ENCODE assay signal across 8 cellular contexts in genomic region chr11:73141031-73141308, GRCh38. TPM values are rescaled to one million over a fixed set of nuclear protein-coding genes. Genes with fewer than 3 reads are reported as not detected.
DNase-seq lines count a peak whose midpoint lies in the region; ATAC-seq and TF ChIP-seq lines count a peak whose summit lies in the region.

No MANE protein-coding gene starts in this region.

- H3K4me3 ChIP-seq in esophagus (ENCODE audit: low read depth in 1 of 2, low read length in 2 of 2), result peak overlapping the region; percentile 88 to 98
- peak overlapping the region; percentile 81 to 94 for H3K4me3 ChIP-seq in neutrophil (ENCODE audit: low read depth in 1 of 2, low read length in 1 of 2)

- no peaks in the 10 kb centered on the region for H3K27me3 Mint-ChIP-seq in activated CD4-positive, alpha-beta T cell treated with anti-CD3 and anti-CD28 coated beads, Interleukin-2, amount 10 ng/mL, durations not matched to agents 7 days and 5 days

- POLR2A ChIA-PET in activated CD4-positive, alpha-beta T cell treated with anti-CD3 and anti-CD28 coated beads, Interleukin-2, amount 10 ng/mL, durations not matched to agents 7 days and 5 days (lab: Charles Lee), result no interaction called here

- WGBS in esophagus, 2 donors, result 0 to 2% methylated on average over 17 of the region's 17 CpGs

- H3K27me3 ChIP-seq in esophagus (ENCODE audit: control insufficient read depth in 1 of 2, insufficient read depth in 2 of 2, low read length in 2 of 2) (no peaks in the 10 kb centered on the region), neutrophil (no peaks in the 10 kb centered on the region)

- H3K27ac Mint-ChIP-seq in activated CD4-positive, alpha-beta T cell treated with anti-CD3 and anti-CD28 coated beads, Interleukin-2, amount 10 ng/mL, durations not matched to agents 7 days and 5 days, result peak overlapping the region; percentile 94

- peaks cover 56% of the 10 kb centered on the region for H3K4me1 Mint-ChIP-seq in activated CD4-positive, alpha-beta T cell treated with anti-CD3 and anti-CD28 coated beads, Interleukin-2, amount 10 ng/mL, durations not matched to agents 7 days and 5 days

- H3K4me3 Mint-ChIP-seq in activated CD4-positive, alpha-beta T cell treated with anti-CD3 and anti-CD28 coated beads, Interleukin-2, amount 10 ng/mL, durations not matched to agents 7 days and 5 days, result peak overlapping the region; percentile 97

- H3K9me3 Mint-ChIP-seq in activated CD4-positive, alpha-beta T cell treated with anti-CD3 and anti-CD28 coated beads, Interleukin-2, amount 10 ng/mL, durations not matched to agents 7 days and 5 days, result no peaks in the 10 kb centered on the region

- H3K27ac ChIP-seq in esophagus (ENCODE audit: low read depth in 2 of 2, low read length in 1 of 2), result peak overlapping the region; percentile 80 to 93
- peak overlapping the region; percentile 99 for H3K27ac ChIP-seq in neutrophil

- intact Hi-C loops in Right ventricle myocardium superior (cut with DNase I) (loop anchor here (10.0 kb wide), 1 partner anchor 216 kb away; no protein-coding TSS in a partner anchor), Right ventricle myocardium inferior (cut with DNase I) (loop anchor here (2.0 to 5.0 kb wide), 2 partner anchors 214 to 308 kb away; no protein-coding TSS in a partner anchor)

- H3K36me3 Mint-ChIP-seq in activated CD4-positive, alpha-beta T cell treated with anti-CD3 and anti-CD28 coated beads, Interleukin-2, amount 10 ng/mL, durations not matched to agents 7 days and 5 days (ENCODE audit: low read depth), result peaks cover 40% of the 10 kb centered on the region

- CTCF ChIA-PET in activated CD4-positive, alpha-beta T cell treated with anti-CD3 and anti-CD28 coated beads, Interleukin-2, amount 10 ng/mL, durations not matched to agents 7 days and 5 days (lab: Charles Lee), result interaction anchor here (6.7 kb wide), 1 partner anchor 14 kb away, joined by 86 read pairs; no protein-coding TSS in a partner anchor

- peak; percentile 60 for DNase-seq in Right ventricle myocardium superior
- DNase-seq in Right ventricle myocardium inferior (ENCODE audit: missing footprints), result no peak
- DNase-seq in activated CD4-positive, alpha-beta T cell treated with anti-CD3 and anti-CD28 coated beads, Interleukin-2, amount 10 ng/mL, durations not matched to agents 7 days and 5 days, result peak; percentile 26
- DNase-seq in retina, result no peak
- no peak for DNase-seq in SHP77 treated with DMSO at 0.1 percent for 48 hours (lab: John Stamatoyannopoulos, UW)

- no peak for TF ChIP-seq CTCF in neutrophil (IDR thresholded peaks at IDR 0.05)

- H3K9me3 ChIP-seq in esophagus (ENCODE audit: control insufficient read depth in 2 of 2, insufficient read depth in 1 of 2, low read depth in 1 of 2, low read length in 1 of 2) (no peaks in the 10 kb centered on the region), neutrophil (no peaks in the 10 kb centered on the region)

- H3K36me3 ChIP-seq in esophagus (ENCODE audit: control insufficient read depth in 2 of 2, insufficient read depth in 2 of 2, low read length in 1 of 2), result no peaks in the 10 kb centered on the region
- H3K36me3 ChIP-seq in neutrophil, result peaks cover 5% of the 10 kb centered on the region

- peak; percentile 1 for ATAC-seq in Right ventricle myocardium superior (ENCODE audit: poor library complexity)
- ATAC-seq in Right ventricle myocardium inferior, result no peak
- ATAC-seq in GM19023 (IDR thresholded peaks at IDR 0.05; ENCODE audit: unreplicated experiment), result no peak

- H3K4me1 ChIP-seq in esophagus (ENCODE audit: control insufficient read depth in 2 of 2, insufficient read depth in 2 of 2, low read length in 1 of 2) (peaks cover 0 to 6% of the 10 kb centered on the region in 2 donors), neutrophil (ENCODE audit: control insufficient read depth in 1 of 2, insufficient read depth in 1 of 2, low read depth in 1 of 2, low read length in 1 of 2) (peaks cover 51 to 55% of the 10 kb centered on the region in 2 experiments)

RNA-seq across cellular contexts. Expression of gene FCHSD2, which starts 1.1 kb away (rescaled TPM):
- total RNA-seq in Right ventricle myocardium superior (40.4 TPM), Right ventricle myocardium inferior (36.6 TPM)
- total RNA-seq in activated CD4-positive, alpha-beta T cell treated with anti-CD3 and anti-CD28 coated beads, Interleukin-2, amount 10 ng/mL, durations not matched to agents 7 days and 5 days, result 10 to 100 TPM; 52.8 to 57.2 TPM
- polyA plus RNA-seq in esophagus, result 1 to 10 TPM; 3.7 to 4.7 TPM

Comparison
In these comparisons a context has a peak if more than half of its experiments do, and no peak if none do; other contexts are left out.
1. DNase-seq: peak in Right ventricle myocardium superior (single experiment) and activated CD4-positive, alpha-beta T cell treated with anti-CD3 and anti-CD28 coated beads, Interleukin-2, amount 10 ng/mL, durations not matched to agents 7 days and 5 days (single experiment); none in Right ventricle myocardium inferior (single experiment), retina (single experiment) and SHP77 treated with DMSO at 0.1 percent for 48 hours (single experiment).